Comparison of ENCODE assay signal across 15 cellular contexts in genomic region chr10:86306628-86307278, GRCh38. TPM values are rescaled to one million over a fixed set of nuclear protein-coding genes. Genes with fewer than 3 reads are reported as not detected.
DNase-seq lines count a peak whose midpoint lies in the region; ATAC-seq, FAIRE-seq and TF ChIP-seq lines count a peak whose summit lies in the region.
"Had no signal": no experiment of that assay in that cellular context is flagged by ENCODE, and none has a peak within 500 bp of the region (broad histone marks: within the 10 kb centered on the region; RNA-seq: fewer than 3 reads in every experiment).

No MANE protein-coding gene starts in this region.

- FAIRE-seq in GM12878 (lab: Jason Lieb, UNC) = no peak
- FAIRE-seq: astrocyte had no signal

- ATAC-seq in GM12878 (no peak; the same call in 2 of the 3 replicates), HG02571 (IDR thresholded peaks at IDR 0.05; ENCODE audit: unreplicated experiment) (no peak)
- ATAC-seq: gastroesophageal sphincter; naive thymus-derived CD8-positive, alpha-beta T cell; T-helper 17 cell had no signal

- intact Hi-C loops in GM12878 (cut with micrococcal nuclease; ENCODE audit: unreplicated experiment) = no loop called here

- H3K9me3 ChIP-seq in GM12878 (replicated peaks; ENCODE audit: control insufficient read depth, insufficient read depth, low read length) (no peaks in the 10 kb centered on the region), right atrium auricular region (no peaks in the 10 kb centered on the region)
- H3K9me3 ChIP-seq: gastroesophageal sphincter, tibial artery had no signal

- H3K36me3 ChIP-seq in GM12878 (ENCODE audit: control insufficient read depth in 2 of 2, insufficient read depth in 2 of 2, low read length in 1 of 2) = no peaks in the 10 kb centered on the region
- no peaks in the 10 kb centered on the region for H3K36me3 ChIP-seq in right atrium auricular region
- H3K36me3 ChIP-seq: gastroesophageal sphincter, tibial artery had no signal

- RAD21 ChIA-PET in GM12878 (lab: Charles Lee; ENCODE audit: unreplicated experiment) = no interaction called here

- POLR2A ChIA-PET in GM12878 (lab: Charles Lee) = no interaction called here

- TF ChIP-seq CTCF in GM12878 (IDR thresholded peaks at IDR 0.05 in 2 of 3, conservative IDR thresholded peaks at IDR 0.05 in 1 of 3; ENCODE audit: control insufficient read depth in 2 of 3, extremely low read depth in 1 of 3, insufficient read depth in 1 of 3, low read depth in 3 of 3, low read length in 3 of 3) (no peak), right atrium auricular region (IDR thresholded peaks at IDR 0.05) (no peak)

- WGBS in GM12878 (ENCODE audit: insufficient coverage, insufficient replicate concordance, low lambda C conversion rate, missing lambda C conversion rate) = 31% methylated on average over 6 of the region's 6 CpGs

- SMC1A ChIA-PET in GM12878 (lab: Charles Lee; ENCODE audit: uncharacterized antibody, unreplicated experiment) = no interaction called here

- no peak for TF ChIP-seq RAD21 in GM12878 (IDR thresholded peaks at IDR 0.05; ENCODE audit: insufficient read depth, low read depth, low read length)

- H3K27me3 ChIP-seq in GM12878 (replicated peaks in 1 of 2; ENCODE audit: control insufficient read depth in 2 of 2, insufficient read depth in 2 of 2, low read length in 1 of 2) = peaks cover 0 to 1% of the 10 kb centered on the region in 2 experiments; a peak in 2 of 4 replicates
- H3K27me3 ChIP-seq in right atrium auricular region = no peaks in the 10 kb centered on the region
- H3K27me3 ChIP-seq: tibial artery had no signal

- no peaks in the 10 kb centered on the region for H3K4me1 ChIP-seq in GM12878 (ENCODE audit: control insufficient read depth, insufficient read depth, low read length)
- no peaks in the 10 kb centered on the region for H3K4me1 ChIP-seq in right atrium auricular region
- H3K4me1 ChIP-seq: gastroesophageal sphincter, tibial artery had no signal

- H3K4me3 ChIP-seq in GM12878 (no peak overlapping the region), right atrium auricular region (no peak overlapping the region)
- H3K4me3 ChIP-seq: gastroesophageal sphincter, tibial artery had no signal

- no peak for TF ChIP-seq EP300 in GM12878 (IDR thresholded peaks at IDR 0.05; ENCODE audit: borderline replicate concordance in 1 of 2, control insufficient read depth in 1 of 2, low read depth in 2 of 2, low read length in 2 of 2)

- H3K79me2 ChIP-seq in GM12878 (ENCODE audit: control insufficient read depth, insufficient read depth, low read length) = no peaks in the 10 kb centered on the region

- no TSS peak for BruUV-seq in GM12878 (replicated peaks; lab: Mats Ljungman, UMichigan)

- in situ Hi-C loops in GM12878 (cut with MboI) = no loop called here

- H3K4me2 ChIP-seq in GM12878 (ENCODE audit: control insufficient read depth, insufficient read depth) = no peak overlapping the region

- TF ChIP-seq POLR2A in GM12878 (IDR thresholded peaks at IDR 0.05; ENCODE audit: low read depth, low read length) = no peak

- DNase-seq in DMS 273 (lab: John Stamatoyannopoulos, UW; ENCODE audit: unreplicated experiment) (peak; percentile 11), DMS 273 treated with DMSO at 0.1 percent for 48 hours (lab: John Stamatoyannopoulos, UW) (no peak), Kasumi-1 (lab: John Stamatoyannopoulos, UW) (peak; percentile 20 to 69), GM12878 (ENCODE audit: low read depth, low spot score) (no peak), lung microvascular endothelial cell (ENCODE audit: low read depth in 2 of 2) (peak; percentile 24 to 37), nucleus accumbens (lab: John Stamatoyannopoulos, UW) (no peak), right atrium auricular region (ENCODE audit: low spot score) (no peak)
- DNase-seq: naive thymus-derived CD8-positive, alpha-beta T cell; stimulated activated CD4-positive, alpha-beta T cell treated with anti-CD3 and anti-CD28 coated beads, Interleukin-4, amount 100 ng/mL, for 24 hours; T-helper 17 cell had no signal

- no peak overlapping the region for H2AFZ ChIP-seq in GM12878 (ENCODE audit: control insufficient read depth, low read depth, low read length)

- H3K27ac ChIP-seq in GM12878 (ENCODE audit: control insufficient read depth, insufficient read depth) (no peak overlapping the region), right atrium auricular region (no peak overlapping the region)
- H3K27ac ChIP-seq: 22Rv1, gastroesophageal sphincter, tibial artery had no signal

- no peak overlapping the region for H3K9ac ChIP-seq in GM12878 (ENCODE audit: control insufficient read depth, insufficient read depth, low read length)

- CTCF ChIA-PET in GM12878 (lab: Yijun Ruan, JAX) = interaction anchor here (0.7 kb wide), 1 partner anchor 42 kb away, joined by 3 read pairs; no protein-coding TSS in a partner anchor

- H4K20me1 ChIP-seq in GM12878 (ENCODE audit: control insufficient read depth, insufficient read depth) = peaks cover 3% of the 10 kb centered on the region; the same call in 1 of the 2 replicates

TF ChIP-seq in GM12878, 131 proteins besides CTCF, POLR2A, EP300 and RAD21:
- TF ChIP-seq CREM (IDR thresholded peaks at IDR 0.05; ENCODE audit: low read depth) (no peak), REST (IDR thresholded peaks at IDR 0.05; ENCODE audit: low read depth, low read length) (peak; percentile 95)

RNA-seq across cellular contexts. Expression of gene GRID1, which starts 59.8 kb away (rescaled TPM):
- total RNA-seq in GM12878 (2013; cell fraction: nucleolus; rRNA removed) = 3.4 and 3.5 TPM in 2 replicates
- 0.11 and 0.23 TPM in 2 replicates for total RNA-seq in GM12878 (2014; rRNA removed)
- 0.04 and 0.05 TPM in 2 replicates for total RNA-seq in GM12878 (2014; rRNA removed; fragmentation: Illumina TruSeq; extraction: Trizol)
- 0.08 TPM in 1 of 2 replicates, not detected in the other for total RNA-seq in GM12878 (2021)
- polyA plus RNA-seq in GM12878 (2011; ENCODE audit: low read depth) = 0.12 TPM
- polyA plus RNA-seq in GM12878 (2011; rRNA removed) = 0.29 and 0.62 TPM in 2 replicates
- polyA plus RNA-seq in GM12878 (2011; cell fraction: cytosol; rRNA removed) = 0.46 and 0.59 TPM in 2 replicates
- polyA plus RNA-seq in GM12878 (2011; cell fraction: nucleus; rRNA removed) = 0.97 and 1.3 TPM in 2 replicates
- polyA plus RNA-seq in GM12878 (2012) = 0.28 and 0.35 TPM in 2 replicates
- 0.05 TPM in 1 of 2 replicates, not detected in the other for polyA plus RNA-seq in GM12878 (2014; fragmentation: Illumina TruSeq; extraction: Trizol)
- polyA plus RNA-seq in GM12878 (2014; fragmentation: Nextera tagmentation; extraction: Ambion mirVana) = not detected
- polyA plus RNA-seq in GM12878 (2014; rRNA removed) = 0.04 and 0.05 TPM in 2 replicates
- polyA plus RNA-seq in GM12878 (2016; fragmentation: Nextera tagmentation; extraction: Ambion mirVana) = not detected
- polyA minus RNA-seq in GM12878 (2011; rRNA and poly(A)+ RNA removed) = 2.4 TPM in 2 replicates
- polyA minus RNA-seq in GM12878 (2011; cell fraction: cytosol; rRNA and poly(A)+ RNA removed) = 0.31 and 0.80 TPM in 2 replicates
- 3.1 and 3.7 TPM in 2 replicates for polyA minus RNA-seq in GM12878 (2011; cell fraction: nucleus; rRNA and poly(A)+ RNA removed)
- under 0.01 TPM in 1 of 2 replicates, not detected in the other for total RNA-seq in lung microvascular endothelial cell
- under 1 TPM; 0.37 to 0.67 TPM for total RNA-seq in right atrium auricular region
- total RNA-seq: naive thymus-derived CD8-positive, alpha-beta T cell; T-helper 17 cell had no signal
- polyA plus RNA-seq: naive thymus-derived CD8-positive, alpha-beta T cell had no signal

Comparison
In these comparisons a context has a peak if more than half of its experiments do, and no peak if none do; other contexts are left out.
1. DNase-seq: peak in DMS 273 (single experiment), Kasumi-1 (2 of 2) and lung microvascular endothelial cell (2 of 2); none in DMS 273 treated with DMSO at 0.1 percent for 48 hours (single experiment), GM12878 (single experiment), nucleus accumbens (0 of 56) and right atrium auricular region (single experiment).